39 cellular contexts compared by ENCODE assay signal in the genomic region with DNA sequence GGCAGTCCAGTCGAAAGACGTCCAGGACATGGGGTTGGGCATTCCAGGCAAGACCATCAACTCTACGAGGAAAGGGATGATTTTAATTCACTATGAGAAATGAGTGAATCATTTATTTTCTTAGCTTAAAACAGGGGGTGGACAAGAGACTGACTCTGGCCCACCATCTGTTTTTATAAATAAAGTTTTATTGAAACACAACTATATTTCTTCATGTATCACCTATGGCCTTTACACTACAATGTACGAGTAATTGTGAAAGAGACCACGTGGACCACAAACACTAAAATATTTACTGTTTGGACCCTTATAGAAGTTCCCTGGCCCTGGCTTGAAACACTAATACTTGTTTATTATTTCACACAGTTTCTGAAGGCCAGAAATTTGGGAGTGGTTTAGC. TPM values are rescaled to one million over a fixed set of nuclear protein-coding genes. Genes with fewer than 3 reads are reported as not detected.
"Had no signal": no experiment of that assay in that cellular context is flagged by ENCODE, and none has a peak within 500 bp of the region (broad histone marks: within the 10 kb centered on the region; RNA-seq: fewer than 3 reads in every experiment).

No MANE protein-coding gene starts in this region.

- DNase-seq: Karpas-422, Kasumi-1, MG63, MM.1S, MV-4-11, NCI-H1048, NCI-H1092, NCI-H1092 treated with DMSO at 0.1 percent for 48 hours, NCI-H1105, NCI-H1105 treated with DMSO at 0.1 percent for 48 hours, NCI-H1417, NCI-H1417 treated with DMSO at 0.1 percent for 48 hours, NCI-H1436, NCI-H1436 treated with DMSO at 0.1 percent for 48 hours, NCI-H146, NCI-H1694, NCI-H1694 treated with DMSO at 0.1 percent for 48 hours, NCI-H187, NCI-H187 treated with DMSO at 0.1 percent for 48 hours, NCI-H1930, NCI-H2029, NCI-H2029 treated with DMSO at 0.1 percent for 48 hours, NCI-H2081, NCI-H2081 treated with DMSO at 0.1 percent for 48 hours, NCI-H2107, NCI-H2171, NCI-H2171 treated with DMSO at 0.1 percent for 48 hours, NCI-H2227 treated with DMSO at 0.1 percent for 48 hours, NCI-H226, NCI-H345, NCI-H446, NCI-H446 treated with DMSO at 0.1 percent for 48 hours, NCI-H510A, NCI-H510A treated with DMSO at 0.1 percent for 48 hours, NCI-H524 had no signal

- H3K36me3 ChIP-seq: MG63 had no signal

- H3K9me3 ChIP-seq: MG63 had no signal

- H3K27me3 ChIP-seq: MG63 had no signal

- H3K4me3 ChIP-seq: MG63 had no signal

RNA-seq across cellular contexts. Expression of a gene that starts 15.6 kb away (rescaled TPM):
- total RNA-seq: LHCN-M2, M059J, MCF 10A, NCI-H460 had no signal
